2 cellular contexts compared by ENCODE assay signal in genomic region chr21:29125199-29125598, GRCh38.
A peak's percentile ranks its signal among the peaks of the same experiment; 100 is the strongest.
TF ChIP-seq lines count a peak whose summit lies in the region.

No MANE protein-coding gene starts in this region.

TF ChIP-seq in GM12878, 131 proteins besides CTCF, POLR2A, EP300 and RAD21 (continued from another document):
- TF ChIP-seq MLLT1 (IDR thresholded peaks at IDR 0.05) (peak; percentile 84), RELB (IDR thresholded peaks at IDR 0.05; ENCODE audit: low read depth) (peak; percentile 30; the same call in 1 of the 2 replicates), USF1 (IDR thresholded peaks at IDR 0.05; ENCODE audit: borderline replicate concordance, extremely low read length, insufficient read depth, low read depth, low read length) (no peak), IKZF2 (IDR thresholded peaks at IDR 0.05) (peak in 1 of 2 experiments; percentile 52; a peak in 2 of 4 replicates), ATF2 (IDR thresholded peaks at IDR 0.05; ENCODE audit: low read length) (peak; percentile 44; the same call in 1 of the 2 replicates), MTA2 (IDR thresholded peaks at IDR 0.05; ENCODE audit: low read depth) (peak; percentile 94), PKNOX1 (IDR thresholded peaks at IDR 0.05) (peak; percentile 64), RUNX3 (IDR thresholded peaks at IDR 0.05; ENCODE audit: low read length) (peak; percentile 88), TCF12 (IDR thresholded peaks at IDR 0.05; ENCODE audit: low read depth, low read length) (peak; percentile 74; the same call in 1 of the 2 replicates), ZNF217 (IDR thresholded peaks at IDR 0.05) (no peak), SRF (IDR thresholded peaks at IDR 0.05; ENCODE audit: low read depth in 2 of 2, low read length in 2 of 2) (no peak), SIN3A (IDR thresholded peaks at IDR 0.05; ENCODE audit: low read depth, low read length) (no peak), NBN (IDR thresholded peaks at IDR 0.05) (no peak), BHLHE40 (IDR thresholded peaks at IDR 0.05; ENCODE audit: borderline replicate concordance in 1 of 2, low read depth in 2 of 2, low read length in 1 of 2) (peak in 1 of 2 experiments; percentile 9; a peak in 1 of 4 replicates)
TF ChIP-seq in GM12878: peak in this region for 16.

TF ChIP-seq in SK-N-SH treated with all-trans-retinoic acid at 6 μM for 48 hours, 23 proteins besides CTCF, POLR2A, EP300 and RAD21 (continued from another document):
- TF ChIP-seq ISL1 (CRISPR knock-in tag; IDR thresholded peaks at IDR 0.05) (no peak), TCF4 (CRISPR knock-in tag; IDR thresholded peaks at IDR 0.05; ENCODE audit: borderline replicate concordance) (no peak), SNAI2 (CRISPR knock-in tag; IDR thresholded peaks at IDR 0.05) (no peak), ZNF565 (CRISPR knock-in tag; conservative IDR thresholded peaks at IDR 0.05; ENCODE audit: low read depth) (no peak)
TF ChIP-seq in SK-N-SH treated with all-trans-retinoic acid at 6 μM for 48 hours: peak in this region for 0.
